Comparison of ENCODE assay signal across 21 cellular contexts in genomic region chr10:47038881-47039557, GRCh38.
DNase-seq lines count a peak whose midpoint lies in the region; ATAC-seq and TF ChIP-seq lines count a peak whose summit lies in the region.
"Had no signal": no experiment of that assay in that cellular context is flagged by ENCODE, and none has a peak within 500 bp of the region (broad histone marks: within the 10 kb centered on the region; RNA-seq: fewer than 3 reads in every experiment).

No MANE protein-coding gene starts in this region.

- no peak overlapping the region for H3K4me3 Mint-ChIP-seq in Caco-2 (ENCODE audit: unreplicated experiment)
- H3K4me3 Mint-ChIP-seq: CD4-positive, CD25-positive, alpha-beta regulatory T cell had no signal

- no peaks in the 10 kb centered on the region for H3K27me3 ChIP-seq in Caco-2 (replicated peaks; ENCODE audit: control insufficient read depth, insufficient read depth, low read length)
- H3K27me3 ChIP-seq: ovary, transverse colon had no signal

- WGBS in mesodermal cell (ENCODE audit: insufficient coverage in 2 of 2), 2 experiments = 70 to 89% methylated on average over 9 to 10 of the region's 12 CpGs

- H3K36me3 ChIP-seq in Caco-2 (ENCODE audit: control insufficient read depth, insufficient read depth, low read length) (no peaks in the 10 kb centered on the region), mesodermal cell (ENCODE audit: control insufficient read depth, insufficient read depth, low read length) (no peaks in the 10 kb centered on the region)
- H3K36me3 ChIP-seq: lower lobe of right lung, ovary, transverse colon had no signal

- no peaks in the 10 kb centered on the region for H3K36me3 Mint-ChIP-seq in Caco-2 (ENCODE audit: insufficient read depth, unreplicated experiment)
- H3K36me3 Mint-ChIP-seq: CD4-positive, CD25-positive, alpha-beta regulatory T cell had no signal

- no peaks in the 10 kb centered on the region for H3K9me3 ChIP-seq in Caco-2
- H3K9me3 ChIP-seq in mesodermal cell (ENCODE audit: control insufficient read depth, low read length) = no peaks in the 10 kb centered on the region
- H3K9me3 ChIP-seq: lower lobe of right lung, ovary, transverse colon had no signal

- TF ChIP-seq POLR2A in GM18505 (IDR thresholded peaks at IDR 0.05; ENCODE audit: borderline replicate concordance, extremely low read depth, insufficient read depth, insufficient read length) = no peak

- CTCF ChIA-PET in Caco-2 (lab: Charles Lee) = interaction anchor here (1.5 to 1.9 kb wide), 2 partner anchors 9 to 14 kb away, joined by 6 read pairs; no protein-coding TSS in a partner anchor

- H3K27me3 Mint-ChIP-seq in Caco-2 (ENCODE audit: insufficient read depth, unreplicated experiment) = peaks cover 24% of the 10 kb centered on the region
- H3K27me3 Mint-ChIP-seq: CD4-positive, CD25-positive, alpha-beta regulatory T cell had no signal

- H3K4me1 Mint-ChIP-seq in Caco-2 (ENCODE audit: low read depth, unreplicated experiment) = no peaks in the 10 kb centered on the region
- H3K4me1 Mint-ChIP-seq: CD4-positive, CD25-positive, alpha-beta regulatory T cell had no signal

- POLR2A ChIA-PET in Caco-2 (lab: Charles Lee) = no interaction called here

- H3K27ac ChIP-seq in mesodermal cell (ENCODE audit: low read depth, low read length, severe bottlenecking) = peak overlapping the region; percentile 64
- H3K27ac ChIP-seq: lower lobe of right lung, ovary, PC-9, transverse colon, VCaP had no signal

- no TSS peak for BruUV-seq in Caco-2 (replicated peaks; lab: Mats Ljungman, UMichigan)

- no peak for TF ChIP-seq CTCF in Caco-2 (IDR thresholded peaks at IDR 0.05; ENCODE audit: insufficient read depth in 1 of 2, low read depth in 1 of 2, low read length in 1 of 2, severe bottlenecking in 1 of 2, unreplicated experiment in 1 of 2)

- no peak overlapping the region for H3K4me3 ChIP-seq in Caco-2 (ENCODE audit: low read depth, low read length)
- H3K4me3 ChIP-seq in mesodermal cell (ENCODE audit: extremely low read depth, insufficient read depth, low read length, poor library complexity, severe bottlenecking) = no peak overlapping the region
- H3K4me3 ChIP-seq: lower lobe of right lung, ovary, PC-9, transverse colon had no signal

- H3K4me1 ChIP-seq in Caco-2 (peaks cover 15% of the 10 kb centered on the region), mesodermal cell (ENCODE audit: control insufficient read depth, insufficient read depth, low read length, poor library complexity, severe bottlenecking) (peaks cover 6% of the 10 kb centered on the region)
- H3K4me1 ChIP-seq: lower lobe of right lung, transverse colon had no signal

- intact Hi-C loops in Caco-2 (cut with micrococcal nuclease; ENCODE audit: unreplicated experiment) = no loop called here
- intact Hi-C loops in cardiac septum (cut with DNase I) = no loop called here

- H3K9me3 Mint-ChIP-seq in Caco-2 (ENCODE audit: unreplicated experiment) = no peaks in the 10 kb centered on the region

- peak; percentile 64 to 76 for DNase-seq in Caco-2
- peak; percentile 11 for DNase-seq in NCI-H524 treated with DMSO at 0.1 percent for 48 hours (lab: John Stamatoyannopoulos, UW)
- DNase-seq in cardiac septum (ENCODE audit: low spot score) = peak; percentile 55
- DNase-seq in NCI-H146 (lab: John Stamatoyannopoulos, UW) = no peak
- DNase-seq in midbrain (lab: John Stamatoyannopoulos, UW) = no peak
- DNase-seq: activated CD4-positive, alpha-beta T cell treated with anti-CD3 and anti-CD28 coated beads, Interleukin-2, amount 50 U/mL, for 4 hours; activated naive CD4-positive, alpha-beta T cell treated with anti-CD3 and anti-CD28 coated beads, Interleukin-2, amount 50 U/mL, for 16 hours; CD4-positive, CD25-positive, alpha-beta regulatory T cell; lower lobe of right lung; NCI-H1417 treated with DMSO at 0.1 percent for 48 hours; NCI-H2171 treated with DMSO at 0.1 percent for 48 hours; PC-9; stimulated activated CD4-positive, alpha-beta T cell treated with anti-CD3 and anti-CD28 coated beads, Interleukin-2, amount 100 ng/mL, for 24 hours; stimulated activated naive CD4-positive, alpha-beta T cell; T-helper 2 cell; transverse colon had no signal

- ATAC-seq in SK-N-SH treated with all-trans-retinoic acid at 6 μM for 48 hours (no peak), GM18505 (IDR thresholded peaks at IDR 0.05; ENCODE audit: unreplicated experiment) (no peak)
- ATAC-seq: lower lobe of right lung had no signal

- no peak overlapping the region for H3K27ac Mint-ChIP-seq in Caco-2 (ENCODE audit: unreplicated experiment)
- H3K27ac Mint-ChIP-seq: CD4-positive, CD25-positive, alpha-beta regulatory T cell had no signal

TF ChIP-seq in SK-N-SH treated with all-trans-retinoic acid at 6 μM for 48 hours, 23 proteins besides CTCF, POLR2A, EP300 and RAD21 (continues in another document):
- no peak for TF ChIP-seq CSDC2 (CRISPR knock-in tag; IDR thresholded peaks at IDR 0.05)
- TF ChIP-seq ZC3H10 (CRISPR knock-in tag; IDR thresholded peaks at IDR 0.05) = no peak
- TF ChIP-seq ESRRG (CRISPR knock-in tag; IDR thresholded peaks at IDR 0.05) = no peak
- TF ChIP-seq POU6F1 (CRISPR knock-in tag; IDR thresholded peaks at IDR 0.05; ENCODE audit: borderline replicate concordance, low read depth) = no peak
- TF ChIP-seq RARB (CRISPR knock-in tag; IDR thresholded peaks at IDR 0.05) = no peak
- no peak for TF ChIP-seq PATZ1 (CRISPR knock-in tag; IDR thresholded peaks at IDR 0.05; ENCODE audit: borderline replicate concordance)
- TF ChIP-seq ZFP30 (CRISPR knock-in tag; IDR thresholded peaks at IDR 0.05) = no peak
- TF ChIP-seq, protein P1, sequence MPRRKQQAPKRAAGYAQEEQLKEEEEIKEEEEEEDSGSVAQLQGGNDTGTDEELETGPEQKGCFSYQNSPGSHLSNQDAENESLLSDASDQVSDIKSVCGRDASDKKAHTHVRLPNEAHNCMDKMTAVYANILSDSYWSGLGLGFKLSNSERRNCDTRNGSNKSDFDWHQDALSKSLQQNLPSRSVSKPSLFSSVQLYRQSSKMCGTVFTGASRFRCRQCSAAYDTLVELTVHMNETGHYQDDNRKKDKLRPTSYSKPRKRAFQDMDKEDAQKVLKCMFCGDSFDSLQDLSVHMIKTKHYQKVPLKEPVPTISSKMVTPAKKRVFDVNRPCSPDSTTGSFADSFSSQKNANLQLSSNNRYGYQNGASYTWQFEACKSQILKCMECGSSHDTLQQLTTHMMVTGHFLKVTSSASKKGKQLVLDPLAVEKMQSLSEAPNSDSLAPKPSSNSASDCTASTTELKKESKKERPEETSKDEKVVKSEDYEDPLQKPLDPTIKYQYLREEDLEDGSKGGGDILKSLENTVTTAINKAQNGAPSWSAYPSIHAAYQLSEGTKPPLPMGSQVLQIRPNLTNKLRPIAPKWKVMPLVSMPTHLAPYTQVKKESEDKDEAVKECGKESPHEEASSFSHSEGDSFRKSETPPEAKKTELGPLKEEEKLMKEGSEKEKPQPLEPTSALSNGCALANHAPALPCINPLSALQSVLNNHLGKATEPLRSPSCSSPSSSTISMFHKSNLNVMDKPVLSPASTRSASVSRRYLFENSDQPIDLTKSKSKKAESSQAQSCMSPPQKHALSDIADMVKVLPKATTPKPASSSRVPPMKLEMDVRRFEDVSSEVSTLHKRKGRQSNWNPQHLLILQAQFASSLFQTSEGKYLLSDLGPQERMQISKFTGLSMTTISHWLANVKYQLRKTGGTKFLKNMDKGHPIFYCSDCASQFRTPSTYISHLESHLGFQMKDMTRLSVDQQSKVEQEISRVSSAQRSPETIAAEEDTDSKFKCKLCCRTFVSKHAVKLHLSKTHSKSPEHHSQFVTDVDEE (CRISPR knock-in tag; IDR thresholded peaks at IDR 0.05) = no peak
- TF ChIP-seq ZFP3 (CRISPR knock-in tag; IDR thresholded peaks at IDR 0.05) = no peak
- TF ChIP-seq ZNF8 (CRISPR knock-in tag; IDR thresholded peaks at IDR 0.05) = no peak
- no peak for TF ChIP-seq ZNF70 (CRISPR knock-in tag; IDR thresholded peaks at IDR 0.05)
- TF ChIP-seq SNAI2 (CRISPR knock-in tag; IDR thresholded peaks at IDR 0.05) = no peak
- TF ChIP-seq GLIS3 (CRISPR knock-in tag; IDR thresholded peaks at IDR 0.05) = no peak

Comparison
In these comparisons a context has a peak if more than half of its experiments do, and no peak if none do; other contexts are left out.
1. DNase-seq: peak in Caco-2 (2 of 2), NCI-H524 treated with DMSO at 0.1 percent for 48 hours (single experiment) and cardiac septum (single experiment); none in NCI-H146 (single experiment) and midbrain (single experiment).